In the genomic region with DNA sequence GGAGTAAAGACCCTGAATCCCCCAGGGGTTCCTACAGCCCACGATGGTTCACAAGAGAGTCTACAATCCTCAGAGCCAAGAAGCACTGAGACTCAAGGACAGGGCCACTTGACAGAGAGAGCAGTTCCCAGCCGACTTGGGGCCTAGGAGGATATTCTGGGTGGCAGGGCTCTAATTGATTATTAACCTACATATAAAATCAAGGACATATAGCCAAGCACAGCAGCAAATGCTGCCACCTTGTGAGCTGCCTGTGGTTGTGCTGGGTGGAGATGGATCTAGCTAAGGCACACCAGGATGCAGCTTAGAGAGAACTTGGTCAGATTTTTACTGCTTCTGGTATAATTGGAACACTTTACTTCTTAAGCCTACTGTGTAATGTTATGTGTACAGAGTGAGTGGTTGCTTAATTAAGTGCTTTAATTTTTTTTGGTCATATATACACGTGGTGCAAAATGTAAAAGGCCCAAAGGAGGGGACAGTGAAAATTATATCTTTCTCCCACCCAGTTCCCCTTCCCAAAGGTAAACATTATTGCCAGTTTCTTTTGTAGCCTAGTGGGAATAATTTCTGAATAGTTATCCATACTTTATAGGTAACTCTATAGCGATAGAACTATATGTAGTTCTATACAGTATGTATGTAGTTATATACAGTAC, we compare ENCODE assay signal across 7 cellular contexts.
A peak's percentile ranks its signal among the peaks of the same experiment; 100 is the strongest.
DNase-seq lines count a peak whose midpoint lies in the region; ATAC-seq and TF ChIP-seq lines count a peak whose summit lies in the region.

No MANE protein-coding gene starts in this region.

- no peak for ATAC-seq in HG02973 (IDR thresholded peaks at IDR 0.05; ENCODE audit: unreplicated experiment)
- ATAC-seq in HG02798 (IDR thresholded peaks at IDR 0.05; ENCODE audit: poor library complexity, unreplicated experiment): no peak

- peaks cover 68 to 87% of the 10 kb centered on the region in 2 donors for H3K4me1 ChIP-seq in duodenal mucosa (ENCODE audit: control insufficient read depth in 1 of 2, insufficient read depth in 2 of 2, low read length in 2 of 2)

- H3K27me3 Mint-ChIP-seq in IgD-negative memory B cell: peaks cover 5% of the 10 kb centered on the region

- peak overlapping the region in 2 of 3 donors; percentile 14 to 28 for H3K27ac Mint-ChIP-seq in IgD-negative memory B cell

- H3K4me3 Mint-ChIP-seq in IgD-negative memory B cell: no peak overlapping the region

- H3K27me3 ChIP-seq in duodenal mucosa (ENCODE audit: control insufficient read depth in 1 of 2, insufficient read depth in 2 of 2, low read length in 2 of 2): no peaks in the 10 kb centered on the region

- H3K27ac ChIP-seq in duodenal mucosa (ENCODE audit: low read depth, low read length): peak overlapping the region; percentile 47

- peak; percentile 60 for TF ChIP-seq CTCF in GM13976 (IDR thresholded peaks at IDR 0.05; ENCODE audit: borderline replicate concordance, control extremely low read depth, extremely low read depth, insufficient read depth, missing control alignments)

- H3K9me3 ChIP-seq in duodenal mucosa (ENCODE audit: control insufficient read depth in 1 of 2, low read length in 2 of 2): no peaks in the 10 kb centered on the region

- peak overlapping the region in 1 of 2 donors; percentile 29 for H3K4me3 ChIP-seq in duodenal mucosa (ENCODE audit: low read depth in 1 of 2, low read length in 2 of 2)

- peak; percentile 34 for DNase-seq in GM13976 (ENCODE audit: low spot score)
- DNase-seq in activated CD4-positive, alpha-beta T cell treated with anti-CD3 and anti-CD28 coated beads for 48 hours: peak; percentile 69
- DNase-seq in non-pigmented ciliary epithelial cell (ENCODE audit: low read depth): peak; percentile 6

- H3K9me3 Mint-ChIP-seq in IgD-negative memory B cell: no peaks in the 10 kb centered on the region

- H3K36me3 Mint-ChIP-seq in IgD-negative memory B cell: peaks cover 2% of the 10 kb centered on the region

- in situ Hi-C loops in GM13976 (cut with MboI; ENCODE audit: low sequenced_read_pairs, unreplicated experiment): loop anchor here (10.0 kb wide), 1 partner anchor 140 kb away; the partner anchor contains the start of gene IQGAP2

- peaks cover 7 to 22% (median 18%) of the 10 kb centered on the region in 3 donors for H3K4me1 Mint-ChIP-seq in IgD-negative memory B cell

- no peaks in the 10 kb centered on the region for H3K36me3 ChIP-seq in duodenal mucosa (ENCODE audit: control insufficient read depth in 1 of 2, insufficient read depth in 2 of 2, low read length in 2 of 2)

- peak overlapping the region in 1 of 2 donors; percentile 30 for H3K9ac ChIP-seq in duodenal mucosa (ENCODE audit: low read depth in 1 of 2, low read length in 2 of 2)

Comparison
In these comparisons a context has a peak if more than half of its experiments do, and no peak if none do; other contexts are left out.
1. DNase-seq: peak in every context shown above with its lines; median percentile 69 in activated CD4-positive, alpha-beta T cell treated with anti-CD3 and anti-CD28 coated beads for 48 hours; 34 in GM13976; 6 in non-pigmented ciliary epithelial cell.